Comparison of ENCODE assay signal across 8 cellular contexts in the genomic region with DNA sequence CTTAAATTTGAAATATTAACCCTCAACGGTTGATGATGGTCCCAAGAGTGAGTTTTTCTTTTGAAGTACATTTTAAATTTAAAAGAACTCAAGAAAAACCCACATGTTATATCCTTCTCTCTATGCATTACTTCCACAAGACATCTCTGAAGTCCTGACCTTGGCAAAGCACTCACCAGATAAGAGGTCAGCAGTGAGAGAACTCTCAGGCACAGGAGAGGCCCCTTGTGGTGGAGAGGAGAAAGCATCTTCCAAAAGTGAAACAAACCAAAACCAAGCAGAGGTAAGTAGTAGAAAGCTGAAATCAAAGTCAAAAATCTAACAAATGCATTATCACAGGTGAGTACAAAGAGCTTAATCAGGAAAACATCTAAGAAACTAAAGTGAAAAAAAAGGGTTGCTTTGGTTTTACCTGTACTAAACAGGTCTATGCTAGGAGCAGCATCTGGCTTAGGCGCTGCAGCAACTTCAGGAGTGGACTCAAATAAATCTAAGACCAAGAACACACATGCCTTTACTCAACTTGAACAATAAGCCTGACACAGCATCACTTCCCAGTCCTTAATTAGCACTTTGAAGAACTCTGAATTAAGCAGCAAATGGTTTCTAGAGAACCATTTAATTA.
DNase-seq lines count a peak whose midpoint lies in the region; TF ChIP-seq lines count a peak whose summit lies in the region.

No MANE protein-coding gene starts in this region.

- H4K5ac ChIP-seq in H9 (ENCODE audit: insufficient read length, low read depth, low read length), result no peak overlapping the region

- in situ Hi-C loops in astrocyte of the cerebellum (cut with HindIII; ENCODE audit: low sequenced_read_pairs), result no loop called here

- no peaks in the 10 kb centered on the region for H3K27me3 ChIP-seq in H9 (ENCODE audit: insufficient read depth, low read length)

- H4K91ac ChIP-seq in H9 (ENCODE audit: insufficient read length, low read depth, low read length), result no peak overlapping the region

- no peaks in the 10 kb centered on the region for H3K23me2 ChIP-seq in H9 (ENCODE audit: insufficient read length, low read depth, low read length, poor library complexity, severe bottlenecking)

- H3K4me3 ChIP-seq in astrocyte of the cerebellum (ENCODE audit: low read depth, low read length), result no peak overlapping the region

- no peak overlapping the region for H2BK20ac ChIP-seq in H9 (ENCODE audit: low read depth, low read length, poor library complexity, severe bottlenecking)

- H4K20me1 ChIP-seq in H9 (ENCODE audit: control insufficient read depth, insufficient read depth, insufficient read length), result no peaks in the 10 kb centered on the region

- H2BK120ac ChIP-seq in H9 (ENCODE audit: low read depth, low read length, poor library complexity, severe bottlenecking), result no peak overlapping the region

- H3K56ac ChIP-seq in H9 (ENCODE audit: insufficient read length, low read depth, low read length), result no peak overlapping the region

- H3K27ac Mint-ChIP-seq in H9 (no peak overlapping the region), progenitor cell of endocrine pancreas (no peak overlapping the region)

- H3K27ac ChIP-seq in H9 (ENCODE audit: insufficient read length, low read depth, low read length), result no peak overlapping the region

- H3T11ph ChIP-seq in H9 (ENCODE audit: low read length), result no peak overlapping the region

- H3K4ac ChIP-seq in H9 (ENCODE audit: low read depth, low read length), result no peak overlapping the region

- no peaks in the 10 kb centered on the region for H3K27me3 Mint-ChIP-seq in H9 (ENCODE audit: low read depth)
- H3K27me3 Mint-ChIP-seq in progenitor cell of endocrine pancreas, result no peaks in the 10 kb centered on the region

- H3K4me3 Mint-ChIP-seq in H9 (no peak overlapping the region), progenitor cell of endocrine pancreas (ENCODE audit: low read depth) (no peak overlapping the region)

- no peak overlapping the region for H2BK12ac ChIP-seq in H9 (ENCODE audit: insufficient read length, low read depth, low read length)

- no peak overlapping the region for H3K9ac ChIP-seq in H9 (ENCODE audit: extremely low read depth, insufficient read length, low read length)

- no peak overlapping the region for H3K4me2 ChIP-seq in H9 (ENCODE audit: insufficient read depth, insufficient read length, low read length)

- peak; percentile 24 to 40 for DNase-seq in NCI-H524 (lab: John Stamatoyannopoulos, UW)
- DNase-seq in NCI-H524 treated with DMSO at 0.1 percent for 48 hours (lab: John Stamatoyannopoulos, UW), result no peak
- peak; percentile 45 for DNase-seq in H9
- peak; percentile 9 for DNase-seq in KG1 (lab: John Stamatoyannopoulos, UW)
- DNase-seq in astrocyte of the cerebellum (ENCODE audit: low read depth), result no peak
- DNase-seq in progenitor cell of endocrine pancreas (ENCODE audit: low spot score, unreplicated experiment), result no peak
- DNase-seq in NCI-H2107 (lab: John Stamatoyannopoulos, UW), result no peak
- DNase-seq in amniotic stem cell (lab: John Stamatoyannopoulos, UW), result no peak

- TF ChIP-seq CTCF in H9 (conservative IDR thresholded peaks at IDR 0.05) (peak; percentile 74), astrocyte of the cerebellum (IDR thresholded peaks at IDR 0.05; ENCODE audit: low read depth, low read length, missing control alignments) (peak; percentile 60), progenitor cell of endocrine pancreas (IDR thresholded peaks at IDR 0.05; ENCODE audit: unreplicated experiment) (peak; percentile 57)

- H3K9me3 Mint-ChIP-seq in H9 (peaks cover 2 to 8% of the 10 kb centered on the region in 2 experiments; a peak in 2 of 5 replicates), progenitor cell of endocrine pancreas (ENCODE audit: low read depth) (no peaks in the 10 kb centered on the region)

- H3K14ac ChIP-seq in H9 (ENCODE audit: insufficient read depth, low read length), result no peak overlapping the region

- no peaks in the 10 kb centered on the region for H3K9me3 ChIP-seq in H9 (ENCODE audit: control insufficient read depth, low read depth, low read length)

- no peak overlapping the region for H2AFZ ChIP-seq in H9 (ENCODE audit: low read length)

- no CpG with 5 or more reads among the region's 2 CpGs for WGBS in H9 (ENCODE audit: extremely low coverage, insufficient read length, low lambda C conversion rate)

- H3K36me3 Mint-ChIP-seq in H9 (ENCODE audit: insufficient read depth in 1 of 3, low read depth in 3 of 3), result peaks cover 0 to 6% (median 0%) of the 10 kb centered on the region in 3 experiments; a peak in 2 of 7 replicates
- no peaks in the 10 kb centered on the region for H3K36me3 Mint-ChIP-seq in progenitor cell of endocrine pancreas (ENCODE audit: insufficient read depth)

- no peak overlapping the region for H3K18ac ChIP-seq in H9 (ENCODE audit: insufficient read length, low read depth, low read length)

- H4K8ac ChIP-seq in H9 (replicated peaks; ENCODE audit: insufficient read length, low read depth, low read length), result no peak overlapping the region

- no peak overlapping the region for H2BK5ac ChIP-seq in H9 (ENCODE audit: insufficient read length, low read length)

- H3K23ac ChIP-seq in H9 (ENCODE audit: insufficient read length, low read depth, low read length), result no peak overlapping the region

- no peaks in the 10 kb centered on the region for H3K4me1 ChIP-seq in H9 (ENCODE audit: insufficient read depth, low read length)

- H3K79me2 ChIP-seq in H9 (ENCODE audit: insufficient read depth, low read length), result no peaks in the 10 kb centered on the region

- H2AK5ac ChIP-seq in H9 (ENCODE audit: insufficient read length, low read length), result no peak overlapping the region

- no peak overlapping the region for H2BK15ac ChIP-seq in H9 (ENCODE audit: low read depth, low read length)

- no peaks in the 10 kb centered on the region for H3K79me1 ChIP-seq in H9 (ENCODE audit: insufficient read depth, low read depth, low read length, poor library complexity, severe bottlenecking)

- peaks cover 0 to 5% of the 10 kb centered on the region in 2 experiments; a peak in 2 of 4 replicates for H3K4me1 Mint-ChIP-seq in H9
- no peaks in the 10 kb centered on the region for H3K4me1 Mint-ChIP-seq in progenitor cell of endocrine pancreas (ENCODE audit: low read depth)

Comparison
In these comparisons a context has a peak if more than half of its experiments do, and no peak if none do; other contexts are left out.
1. DNase-seq: peak in NCI-H524 (2 of 2), H9 (single experiment) and KG1 (single experiment); none in NCI-H524 treated with DMSO at 0.1 percent for 48 hours (single experiment), astrocyte of the cerebellum (single experiment), progenitor cell of endocrine pancreas (single experiment), NCI-H2107 (single experiment) and amniotic stem cell (single experiment).
2. Peak in every context shown above with its lines, with median percentiles within 50 percentile points of each other: CTCF ChIP-seq.